Comparison of ENCODE assay signal across 13 cellular contexts in genomic region chr13:33153421-33154381, GRCh38.
DNase-seq lines count a peak whose midpoint lies in the region; ATAC-seq and TF ChIP-seq lines count a peak whose summit lies in the region.
"Had no signal": no experiment of that assay in that cellular context is flagged by ENCODE, and none has a peak within 500 bp of the region (broad histone marks: within the 10 kb centered on the region; RNA-seq: fewer than 3 reads in every experiment).

No MANE protein-coding gene starts in this region.

- H3K27me3 Mint-ChIP-seq in HFFc6 (ENCODE audit: insufficient read depth) (peaks cover 3% of the 10 kb centered on the region), chondrocyte (ENCODE audit: low read depth) (no peaks in the 10 kb centered on the region)
- H3K27me3 Mint-ChIP-seq in CD4-positive, alpha-beta memory T cell, result peaks cover 1 to 4% of the 10 kb centered on the region in 2 donors

- TF ChIP-seq CTCF in HFFc6 (IDR thresholded peaks at IDR 0.05), result no peak
- TF ChIP-seq CTCF in chondrocyte (IDR thresholded peaks at IDR 0.05), result peak; percentile 75

- POLR2A ChIA-PET in CD4-positive, alpha-beta memory T cell (lab: Charles Lee; ENCODE audit: partially characterized antibody), result no interaction called here

- no peak for ATAC-seq in HG03280 (IDR thresholded peaks at IDR 0.05; ENCODE audit: unreplicated experiment)
- ATAC-seq: natural killer cell had no signal

- H3K9me3 ChIP-seq in skeletal muscle satellite cell (replicated peaks; ENCODE audit: low read length), result no peaks in the 10 kb centered on the region
- no peaks in the 10 kb centered on the region for H3K9me3 ChIP-seq in CD4-positive, alpha-beta memory T cell (ENCODE audit: control insufficient read depth in 1 of 2, low read length in 2 of 2)

- H3K27ac Mint-ChIP-seq in HFFc6 (peak overlapping the region; percentile 65; the same call in 1 of the 2 replicates), chondrocyte (ENCODE audit: unreplicated experiment) (peak overlapping the region; percentile 98)
- H3K27ac Mint-ChIP-seq in CD4-positive, alpha-beta memory T cell, result no peak overlapping the region
- H3K27ac Mint-ChIP-seq: natural killer cell had no signal

- DNase-seq in HFFc6, result peak; percentile 28
- no peak for DNase-seq in chondrocyte (ENCODE audit: low spot score)
- DNase-seq in iris pigment epithelial cell (ENCODE audit: low read depth), result peak; percentile 80
- DNase-seq in mucosa of gallbladder (ENCODE audit: low spot score), result no peak
- no peak for DNase-seq in CD4-positive, alpha-beta memory T cell
- DNase-seq in SW 1271 (lab: John Stamatoyannopoulos, UW), result no peak
- DNase-seq: activated naive CD4-positive, alpha-beta T cell treated with anti-CD3 and anti-CD28 coated beads, Interleukin-2, amount 50 U/mL, for 16 hours; natural killer cell; NCI-H1092; RPMI8226 had no signal

- H3K9ac ChIP-seq in skeletal muscle satellite cell (ENCODE audit: low read depth, low read length), result peak overlapping the region; percentile 51

- H3K4me2 ChIP-seq in skeletal muscle satellite cell (ENCODE audit: low read length), result peak overlapping the region; percentile 21

- peaks cover 60% of the 10 kb centered on the region for H3K4me1 Mint-ChIP-seq in HFFc6 (ENCODE audit: low read depth)
- H3K4me1 Mint-ChIP-seq in chondrocyte (ENCODE audit: low read depth), result peaks cover 82% of the 10 kb centered on the region
- no peaks in the 10 kb centered on the region for H3K4me1 Mint-ChIP-seq in CD4-positive, alpha-beta memory T cell
- H3K4me1 Mint-ChIP-seq: CD14-positive monocyte, natural killer cell had no signal

- no peak overlapping the region for H3K4me3 Mint-ChIP-seq in HFFc6
- no peak overlapping the region for H3K4me3 Mint-ChIP-seq in chondrocyte (ENCODE audit: unreplicated experiment)
- no peak overlapping the region for H3K4me3 Mint-ChIP-seq in CD4-positive, alpha-beta memory T cell
- H3K4me3 Mint-ChIP-seq: CD14-positive monocyte, natural killer cell had no signal

- H3K36me3 Mint-ChIP-seq in HFFc6 (ENCODE audit: low read depth), result peaks cover 52% of the 10 kb centered on the region
- peaks cover 25% of the 10 kb centered on the region for H3K36me3 Mint-ChIP-seq in chondrocyte (ENCODE audit: low read depth)
- no peaks in the 10 kb centered on the region for H3K36me3 Mint-ChIP-seq in CD4-positive, alpha-beta memory T cell
- H3K36me3 Mint-ChIP-seq: natural killer cell had no signal

- H3K4me3 ChIP-seq in skeletal muscle satellite cell (ENCODE audit: low read length), result no peak overlapping the region
- no peak overlapping the region for H3K4me3 ChIP-seq in CD4-positive, alpha-beta memory T cell (ENCODE audit: low read length in 2 of 2)

- intact Hi-C loops in CD4-positive, alpha-beta memory T cell (cut with micrococcal nuclease), result no loop called here

- no peaks in the 10 kb centered on the region for H3K27me3 ChIP-seq in skeletal muscle satellite cell (ENCODE audit: control insufficient read depth, insufficient read depth, low read length)
- H3K27me3 ChIP-seq in CD4-positive, alpha-beta memory T cell (ENCODE audit: insufficient read depth, low read length), result no peaks in the 10 kb centered on the region

- H3K4me1 ChIP-seq in skeletal muscle satellite cell (ENCODE audit: control insufficient read depth, insufficient read depth, low read length), result peaks cover 42% of the 10 kb centered on the region
- H3K4me1 ChIP-seq in CD4-positive, alpha-beta memory T cell (ENCODE audit: insufficient read depth, low read length), result no peaks in the 10 kb centered on the region

- H3K27ac ChIP-seq in CD4-positive, alpha-beta memory T cell (ENCODE audit: low read depth, low read length), result no peak overlapping the region

- H3K9me3 Mint-ChIP-seq in HFFc6 (no peaks in the 10 kb centered on the region), chondrocyte (ENCODE audit: low read depth) (no peaks in the 10 kb centered on the region)
- H3K9me3 Mint-ChIP-seq in CD4-positive, alpha-beta memory T cell, result peaks cover 0 to 4% (median 0%) of the 10 kb centered on the region in 8 donors

- H3K36me3 ChIP-seq in skeletal muscle satellite cell (ENCODE audit: insufficient read depth, low read length), result peaks cover 86% of the 10 kb centered on the region
- H3K36me3 ChIP-seq in CD4-positive, alpha-beta memory T cell (ENCODE audit: insufficient read depth, low read length), result no peaks in the 10 kb centered on the region

- CTCF ChIA-PET in CD4-positive, alpha-beta memory T cell (lab: Charles Lee; ENCODE audit: partially characterized antibody), result no interaction called here

Comparison
In these comparisons a context has a peak if more than half of its experiments do, and no peak if none do; other contexts are left out.
1. DNase-seq: peak in HFFc6 (single experiment) and iris pigment epithelial cell (single experiment); none in chondrocyte (single experiment), mucosa of gallbladder (single experiment), CD4-positive, alpha-beta memory T cell (0 of 5) and SW 1271 (0 of 2).
2. H3K27ac Mint-ChIP-seq: peak in HFFc6 (single experiment) and chondrocyte (single experiment); none in CD4-positive, alpha-beta memory T cell (0 of 7).